Comparison of ENCODE assay signal across 22 cellular contexts in genomic region chr5:138566792-138567191, GRCh38. TPM values are rescaled to one million over a fixed set of nuclear protein-coding genes. Genes with fewer than 3 reads are reported as not detected.
DNase-seq lines count a peak whose midpoint lies in the region; ATAC-seq and TF ChIP-seq lines count a peak whose summit lies in the region.
"Had no signal": no experiment of that assay in that cellular context is flagged by ENCODE, and none has a peak within 500 bp of the region (broad histone marks: within the 10 kb centered on the region; RNA-seq: fewer than 3 reads in every experiment).

No MANE protein-coding gene starts in this region.

- TF ChIP-seq CTCF in CD8-positive, alpha-beta T cell (IDR thresholded peaks at IDR 0.05), result no peak
- no peak for TF ChIP-seq CTCF in mesothelial cell of epicardium (IDR thresholded peaks at IDR 0.05; ENCODE audit: unreplicated experiment)

- no peak overlapping the region for H3K18ac ChIP-seq in mesenchymal stem cell (ENCODE audit: low read depth in 1 of 2, low read length in 2 of 2)

- POLR2A ChIA-PET in CD8-positive, alpha-beta T cell (lab: Charles Lee), result interaction anchor here (2.0 to 4.4 kb wide), 2 partner anchors 9 to 23 kb away, joined by 8 to 32 read pairs; partner anchors contain the start of genes ETF1 and HSPA9
- POLR2A ChIA-PET in activated naive CD8-positive, alpha-beta T cell treated with anti-CD3 and anti-CD28 coated beads, Interleukin-2, amount 10 ng/mL, durations not matched to agents 7 days and 5 days (lab: Charles Lee), result interaction anchor here (1.1 to 1.7 kb wide), 2 partner anchors 9 to 24 kb away, joined by 3 to 17 read pairs; partner anchors contain the start of genes ETF1 and HSPA9

- no peak overlapping the region for H3K4ac ChIP-seq in mesenchymal stem cell (ENCODE audit: low read depth in 1 of 2, low read length in 2 of 2)

- 95% methylated on average over 3 of the region's 3 CpGs for WGBS in mesenchymal stem cell

- H3K4me3 ChIP-seq in CD4-positive, CD25-positive, alpha-beta regulatory T cell (ENCODE audit: low read depth, low read length), result no peak overlapping the region
- H3K4me3 ChIP-seq in CD8-positive, alpha-beta T cell (ENCODE audit: low read depth, low read length), result no peak overlapping the region
- no peak overlapping the region for H3K4me3 ChIP-seq in mesenchymal stem cell (ENCODE audit: insufficient read depth in 1 of 2, low read depth in 1 of 2, low read length in 2 of 2)
- H3K4me3 ChIP-seq: GM23338, lung, psoas muscle, stomach, upper lobe of left lung had no signal

- H3K4me3 Mint-ChIP-seq in CD4-positive, CD25-positive, alpha-beta regulatory T cell, result peak overlapping the region in 1 of 4 donors; percentile 16
- H3K4me3 Mint-ChIP-seq in CD8-positive, alpha-beta T cell, result no peak overlapping the region
- H3K4me3 Mint-ChIP-seq in activated naive CD8-positive, alpha-beta T cell treated with anti-CD3 and anti-CD28 coated beads, Interleukin-2, amount 10 ng/mL, durations not matched to agents 7 days and 5 days, result peak overlapping the region; percentile 31
- H3K4me3 Mint-ChIP-seq in mesothelial cell of epicardium, result no peak overlapping the region
- H3K4me3 Mint-ChIP-seq: dendritic cell treated with granulocyte-macrophage colony-stimulating factor and Interleukin-4, amounts not matched to agents 40 ng/mL and 50 ng/mL, for 4 days; GM23338; IgD-negative memory B cell; nephron had no signal

- no peak overlapping the region for H3K4me2 ChIP-seq in mesenchymal stem cell (ENCODE audit: low read length, poor library complexity, severe bottlenecking)
- H3K4me2 ChIP-seq: GM23338 had no signal

- intact Hi-C loops in CD8-positive, alpha-beta T cell (cut with DNase I, micrococcal nuclease), result no loop called here
- intact Hi-C loops in cardiac septum (cut with DNase I), result no loop called here

- H3K36me3 Mint-ChIP-seq in CD4-positive, CD25-positive, alpha-beta regulatory T cell, result peaks cover 55% of the 10 kb centered on the region
- peaks cover 85% of the 10 kb centered on the region for H3K36me3 Mint-ChIP-seq in CD8-positive, alpha-beta T cell
- H3K36me3 Mint-ChIP-seq in activated naive CD8-positive, alpha-beta T cell treated with anti-CD3 and anti-CD28 coated beads, Interleukin-2, amount 10 ng/mL, durations not matched to agents 7 days and 5 days, result peaks cover 41% of the 10 kb centered on the region
- H3K36me3 Mint-ChIP-seq in mesothelial cell of epicardium, result peaks cover 51% of the 10 kb centered on the region
- H3K36me3 Mint-ChIP-seq: IgD-negative memory B cell had no signal

- no peak overlapping the region for H2BK120ac ChIP-seq in mesenchymal stem cell (ENCODE audit: low read depth, low read length)

- no peak overlapping the region for H3K23ac ChIP-seq in mesenchymal stem cell (ENCODE audit: low read length in 2 of 2)

- no peak overlapping the region for H4K91ac ChIP-seq in mesenchymal stem cell (ENCODE audit: low read length)

- H2BK12ac ChIP-seq in mesenchymal stem cell (ENCODE audit: low read length in 2 of 2), result no peak overlapping the region

- peak overlapping the region; percentile 14 to 89 (median 72) for H3K27ac Mint-ChIP-seq in CD4-positive, CD25-positive, alpha-beta regulatory T cell
- peak overlapping the region; percentile 68 for H3K27ac Mint-ChIP-seq in CD8-positive, alpha-beta T cell
- H3K27ac Mint-ChIP-seq in activated naive CD8-positive, alpha-beta T cell treated with anti-CD3 and anti-CD28 coated beads, Interleukin-2, amount 10 ng/mL, durations not matched to agents 7 days and 5 days, result peak overlapping the region; percentile 73
- H3K27ac Mint-ChIP-seq in mesothelial cell of epicardium, result peak overlapping the region; percentile 8
- H3K27ac Mint-ChIP-seq: dendritic cell treated with granulocyte-macrophage colony-stimulating factor and Interleukin-4, amounts not matched to agents 40 ng/mL and 50 ng/mL, for 4 days; GM23338 had no signal

- H3K79me1 ChIP-seq in mesenchymal stem cell (replicated peaks; ENCODE audit: low read length, poor library complexity, severe bottlenecking), result peaks cover 11% of the 10 kb centered on the region

- peak overlapping the region; percentile 75 for H3K27ac ChIP-seq in CD4-positive, CD25-positive, alpha-beta regulatory T cell (ENCODE audit: insufficient read depth, low read length, poor library complexity, severe bottlenecking)
- H3K27ac ChIP-seq in CD8-positive, alpha-beta T cell (ENCODE audit: low read depth, low read length), result no peak overlapping the region
- H3K27ac ChIP-seq in mesenchymal stem cell (ENCODE audit: low read length, poor library complexity, severe bottlenecking), result no peak overlapping the region
- H3K27ac ChIP-seq: psoas muscle, stomach, upper lobe of left lung had no signal

- H3K9me3 Mint-ChIP-seq in CD4-positive, CD25-positive, alpha-beta regulatory T cell, result no peaks in the 10 kb centered on the region
- no peaks in the 10 kb centered on the region for H3K9me3 Mint-ChIP-seq in CD8-positive, alpha-beta T cell
- no peaks in the 10 kb centered on the region for H3K9me3 Mint-ChIP-seq in activated naive CD8-positive, alpha-beta T cell treated with anti-CD3 and anti-CD28 coated beads, Interleukin-2, amount 10 ng/mL, durations not matched to agents 7 days and 5 days
- H3K9me3 Mint-ChIP-seq in mesothelial cell of epicardium, result no peaks in the 10 kb centered on the region
- H3K9me3 Mint-ChIP-seq: dendritic cell treated with granulocyte-macrophage colony-stimulating factor and Interleukin-4, amounts not matched to agents 40 ng/mL and 50 ng/mL, for 4 days; GM23338; IgD-negative memory B cell; nephron had no signal

- no peaks in the 10 kb centered on the region for H3K9me3 ChIP-seq in CD4-positive, CD25-positive, alpha-beta regulatory T cell (ENCODE audit: control insufficient read depth in 2 of 2, low read length in 2 of 2)
- H3K9me3 ChIP-seq in CD8-positive, alpha-beta T cell (ENCODE audit: low read length), result no peaks in the 10 kb centered on the region
- H3K9me3 ChIP-seq in mesenchymal stem cell (ENCODE audit: control insufficient read depth, low read length), result no peaks in the 10 kb centered on the region
- H3K9me3 ChIP-seq: psoas muscle, stomach, upper lobe of left lung had no signal

- H2BK5ac ChIP-seq in mesenchymal stem cell (ENCODE audit: low read depth, low read length, poor library complexity, severe bottlenecking), result no peak overlapping the region

- no peak for DNase-seq in CD4-positive, CD25-positive, alpha-beta regulatory T cell
- DNase-seq in CD8-positive, alpha-beta T cell, result no peak
- DNase-seq in activated naive CD8-positive, alpha-beta T cell treated with anti-CD3 and anti-CD28 coated beads, Interleukin-2, amount 10 ng/mL, durations not matched to agents 7 days and 5 days, result no peak
- no peak for DNase-seq in mesothelial cell of epicardium (ENCODE audit: low spot score in 2 of 2, unreplicated experiment in 2 of 2)
- no peak for DNase-seq in mesenchymal stem cell
- DNase-seq in NCI-H2029 treated with DMSO at 0.1 percent for 48 hours (lab: John Stamatoyannopoulos, UW), result no peak
- DNase-seq in cardiac septum (ENCODE audit: low spot score), result no peak
- DNase-seq in erythroblast (lab: John Stamatoyannopoulos, UW), result no peak
- DNase-seq: activated CD4-positive, alpha-beta T cell treated with anti-CD3 and anti-CD28 coated beads for 4 hours; amniotic stem cell; DND-41; hypothalamus; NCI-H1694; NCI-H748 treated with DMSO at 0.1 percent for 48 hours; psoas muscle; stomach; upper lobe of left lung had no signal

- H3K4me1 ChIP-seq in CD4-positive, CD25-positive, alpha-beta regulatory T cell (ENCODE audit: control insufficient read depth, insufficient read depth, low read length, poor library complexity, severe bottlenecking), result peaks cover 25% of the 10 kb centered on the region
- H3K4me1 ChIP-seq in CD8-positive, alpha-beta T cell (ENCODE audit: insufficient read depth, low read length), result peaks cover 47% of the 10 kb centered on the region
- peaks cover 6% of the 10 kb centered on the region for H3K4me1 ChIP-seq in mesenchymal stem cell (ENCODE audit: control insufficient read depth, insufficient read depth, low read depth, low read length)
- H3K4me1 ChIP-seq: upper lobe of left lung had no signal

- no peaks in the 10 kb centered on the region for H3K27me3 ChIP-seq in CD4-positive, CD25-positive, alpha-beta regulatory T cell (ENCODE audit: control insufficient read depth, insufficient read depth, low read length)
- H3K27me3 ChIP-seq in CD8-positive, alpha-beta T cell (ENCODE audit: insufficient read depth, low read length), result no peaks in the 10 kb centered on the region
- H3K27me3 ChIP-seq in mesenchymal stem cell (ENCODE audit: control insufficient read depth in 1 of 2, insufficient read depth in 1 of 2, low read length in 2 of 2), result no peaks in the 10 kb centered on the region
- H3K27me3 ChIP-seq: stomach, upper lobe of left lung had no signal

- no peak overlapping the region for H4K8ac ChIP-seq in mesenchymal stem cell (ENCODE audit: low read length)

- no peak overlapping the region for H2BK15ac ChIP-seq in mesenchymal stem cell (ENCODE audit: low read depth, poor library complexity, severe bottlenecking)

- H3K9ac ChIP-seq in mesenchymal stem cell (ENCODE audit: low read length), result no peak overlapping the region

- H2AFZ ChIP-seq in mesenchymal stem cell (ENCODE audit: low read depth, low read length), result no peak overlapping the region
- H2AFZ ChIP-seq: GM23338 had no signal

- H3K14ac ChIP-seq in mesenchymal stem cell (ENCODE audit: low read length in 2 of 2), result no peak overlapping the region

- ATAC-seq in CD4-positive, CD25-positive, alpha-beta regulatory T cell (ENCODE audit: low read depth in 2 of 2), result no peak
- ATAC-seq in CD8-positive, alpha-beta T cell, result no peak
- ATAC-seq in activated naive CD8-positive, alpha-beta T cell treated with anti-CD3 and anti-CD28 coated beads, Interleukin-2, amount 10 ng/mL, durations not matched to agents 7 days and 5 days (ENCODE audit: low read depth), result no peak
- ATAC-seq: GM23338, psoas muscle had no signal

- H3K4me1 Mint-ChIP-seq in CD4-positive, CD25-positive, alpha-beta regulatory T cell, result peaks cover 34 to 72% (median 48%) of the 10 kb centered on the region in 4 donors
- peaks cover 68% of the 10 kb centered on the region for H3K4me1 Mint-ChIP-seq in CD8-positive, alpha-beta T cell (ENCODE audit: low read depth)
- peaks cover 35% of the 10 kb centered on the region for H3K4me1 Mint-ChIP-seq in activated naive CD8-positive, alpha-beta T cell treated with anti-CD3 and anti-CD28 coated beads, Interleukin-2, amount 10 ng/mL, durations not matched to agents 7 days and 5 days
- H3K4me1 Mint-ChIP-seq in mesothelial cell of epicardium, result no peaks in the 10 kb centered on the region
- H3K4me1 Mint-ChIP-seq: GM23338 had no signal

- TF ChIP-seq POLR2A in erythroblast (IDR thresholded peaks at IDR 0.05; ENCODE audit: low read length), result no peak

- H3K36me3 ChIP-seq in CD4-positive, CD25-positive, alpha-beta regulatory T cell (ENCODE audit: control insufficient read depth, insufficient read depth, low read length), result peaks cover 90% of the 10 kb centered on the region
- H3K36me3 ChIP-seq in CD8-positive, alpha-beta T cell (ENCODE audit: insufficient read depth, low read length), result peaks cover 72% of the 10 kb centered on the region
- H3K36me3 ChIP-seq in mesenchymal stem cell (ENCODE audit: control insufficient read depth in 1 of 2, insufficient read depth in 2 of 2, low read depth in 1 of 2, low read length in 2 of 2), result peaks cover 44 to 94% of the 10 kb centered on the region in 2 experiments

- no peak overlapping the region for H2AK5ac ChIP-seq in mesenchymal stem cell (ENCODE audit: low read length, severe bottlenecking)

- H3K27me3 Mint-ChIP-seq in CD4-positive, CD25-positive, alpha-beta regulatory T cell, result no peaks in the 10 kb centered on the region
- H3K27me3 Mint-ChIP-seq in CD8-positive, alpha-beta T cell (ENCODE audit: low read depth), result no peaks in the 10 kb centered on the region
- H3K27me3 Mint-ChIP-seq in activated naive CD8-positive, alpha-beta T cell treated with anti-CD3 and anti-CD28 coated beads, Interleukin-2, amount 10 ng/mL, durations not matched to agents 7 days and 5 days, result no peaks in the 10 kb centered on the region
- no peaks in the 10 kb centered on the region for H3K27me3 Mint-ChIP-seq in mesothelial cell of epicardium (ENCODE audit: low read depth)
- H3K27me3 Mint-ChIP-seq: dendritic cell treated with granulocyte-macrophage colony-stimulating factor and Interleukin-4, amounts not matched to agents 40 ng/mL and 50 ng/mL, for 4 days; IgD-negative memory B cell had no signal

- CTCF ChIA-PET in CD8-positive, alpha-beta T cell (lab: Charles Lee), result interaction anchor here (0.6 to 2.5 kb wide), 2 partner anchors 8 to 1653 kb away, joined by 4 to 8 read pairs; partner anchors contain the start of gene HSPA9

RNA-seq across cellular contexts. Expression of gene HSPA9, which starts 8.4 kb away (rescaled TPM):
- total RNA-seq in CD4-positive, CD25-positive, alpha-beta regulatory T cell, result 276 TPM
- polyA plus RNA-seq in CD4-positive, CD25-positive, alpha-beta regulatory T cell, result 100 to 1,000 TPM; 113 to 129 (median 121) TPM
- 100 to 1,000 TPM; 464 to 500 TPM for total RNA-seq in CD8-positive, alpha-beta T cell
- total RNA-seq in activated naive CD8-positive, alpha-beta T cell treated with anti-CD3 and anti-CD28 coated beads, Interleukin-2, amount 10 ng/mL, durations not matched to agents 7 days and 5 days, result 100 to 1,000 TPM; 168 to 183 TPM
- 157 to 165 TPM (median 160 TPM) in 3 replicates for total RNA-seq in mesothelial cell of epicardium
- polyA plus RNA-seq in mesenchymal stem cell (2013, experiment 1 of 2), result 157 TPM
- polyA plus RNA-seq in mesenchymal stem cell (2013, experiment 2 of 2), result 152 TPM
- 274 TPM for total RNA-seq in cardiac septum

RNA-seq across cellular contexts. Expression of gene ETF1, which starts 23.8 kb away (rescaled TPM):
- 170 TPM for total RNA-seq in CD4-positive, CD25-positive, alpha-beta regulatory T cell
- polyA plus RNA-seq in CD4-positive, CD25-positive, alpha-beta regulatory T cell, result 10 to 100 TPM; 25.9 to 44.3 (median 32.5) TPM
- 100 to 1,000 TPM; 241 to 247 TPM for total RNA-seq in CD8-positive, alpha-beta T cell
- 10 to 100 TPM; 65.2 to 68.1 TPM for total RNA-seq in activated naive CD8-positive, alpha-beta T cell treated with anti-CD3 and anti-CD28 coated beads, Interleukin-2, amount 10 ng/mL, durations not matched to agents 7 days and 5 days
- total RNA-seq in mesothelial cell of epicardium, result 76.6 to 77.7 TPM (median 77.6 TPM) in 3 replicates
- polyA plus RNA-seq in mesenchymal stem cell (2013, experiment 1 of 2), result 93.4 TPM
- 96.7 TPM for polyA plus RNA-seq in mesenchymal stem cell (2013, experiment 2 of 2)
- total RNA-seq in cardiac septum, result 86.8 TPM

Comparison
In these comparisons a context has a peak if more than half of its experiments do, and no peak if none do; other contexts are left out.
1. H3K27ac Mint-ChIP-seq: peak in every context shown above with its lines; median percentile 73 in activated naive CD8-positive, alpha-beta T cell treated with anti-CD3 and anti-CD28 coated beads, Interleukin-2, amount 10 ng/mL, durations not matched to agents 7 days and 5 days; 72 in CD4-positive, CD25-positive, alpha-beta regulatory T cell; 68 in CD8-positive, alpha-beta T cell; 8 in mesothelial cell of epicardium.